In genomic region chr6:129006685-129007514, GRCh38 we compare ENCODE assay signal across 25 cellular contexts.
A peak's percentile ranks its signal among the peaks of the same experiment; 100 is the strongest.
DNase-seq lines count a peak whose midpoint lies in the region; ATAC-seq and TF ChIP-seq lines count a peak whose summit lies in the region.
"Had no signal": no experiment of that assay in that cellular context is flagged by ENCODE, and none has a peak within 500 bp of the region (broad histone marks: within the 10 kb centered on the region; RNA-seq: fewer than 3 reads in every experiment).

No MANE protein-coding gene starts in this region.

- no peak overlapping the region for H3K4ac ChIP-seq in neuronal stem cell (ENCODE audit: low read length)

- H3K36me3 ChIP-seq in right atrium auricular region, result no peaks in the 10 kb centered on the region
- H3K36me3 ChIP-seq in neuronal stem cell (replicated peaks in 1 of 2; ENCODE audit: control insufficient read depth in 2 of 2, insufficient read depth in 2 of 2, low read length in 2 of 2), result no peaks in the 10 kb centered on the region
- H3K36me3 ChIP-seq: spleen, suprapubic skin had no signal

- no CpG with 5 or more reads among the region's 5 CpGs for WGBS in neuronal stem cell (ENCODE audit: extremely low coverage in 2 of 2, insufficient read length in 2 of 2, insufficient replicate concordance in 1 of 2), 2 donors

- no peak overlapping the region for H2BK12ac ChIP-seq in neuronal stem cell (ENCODE audit: low read length)

- no peak overlapping the region for H4K91ac ChIP-seq in neuronal stem cell (ENCODE audit: low read depth, low read length, poor library complexity)

- peaks cover 0 to 36% of the 10 kb centered on the region in 2 donors for H3K4me1 ChIP-seq in right atrium auricular region
- H3K4me1 ChIP-seq in neuronal stem cell (ENCODE audit: control insufficient read depth in 2 of 2, insufficient read depth in 1 of 2, low read depth in 1 of 2, low read length in 2 of 2), result no peaks in the 10 kb centered on the region
- H3K4me1 ChIP-seq: spleen, suprapubic skin had no signal

- DNase-seq in NCI-H524 (lab: John Stamatoyannopoulos, UW), result peak; percentile 68 to 89
- peak; percentile 52 for DNase-seq in SW480 (ENCODE audit: low spot score)
- no peak for DNase-seq in right atrium auricular region (ENCODE audit: low spot score)
- DNase-seq in neuronal stem cell (ENCODE audit: low spot score), result no peak
- no peak for DNase-seq in NCI-H1694 treated with DMSO at 0.1 percent for 48 hours (lab: John Stamatoyannopoulos, UW)
- DNase-seq in hippocampal formation (lab: John Stamatoyannopoulos, UW), result no peak
- DNase-seq: activated CD4-positive, alpha-beta T cell treated with anti-CD3 and anti-CD28 coated beads for 4 hours; activated CD8-positive, alpha-beta memory T cell treated with anti-CD3 and anti-CD28 coated beads for 24 hours; activated T-cell treated with anti-CD3 and anti-CD28 coated beads, Interleukin-2, amount 50 U/mL, for 1 hour; Calu3; effector CD4-positive, alpha-beta T cell; HCEC 1CT; NCI-H1048; NCI-H187 treated with DMSO at 0.1 percent for 48 hours; NCI-H226; NK-92 treated with Interleukin-12 subunit alpha and Interleukin-12 subunit beta, amount 100 ng/mL, for 24 hours; spleen; stimulated activated CD4-positive, alpha-beta T cell treated with anti-CD3 and anti-CD28 coated beads, Interleukin-2, amount 100 ng/mL, for 48 hours; stimulated activated naive B cell treated with anti-CD40 and anti-IgM and Interleukin-4, amounts not matched to agents 10 μg/mL and 1 μg/mL and 100 μg/mL, for 72 hours; T-helper 17 cell had no signal

- H3K18ac ChIP-seq in neuronal stem cell (ENCODE audit: low read length), result no peak overlapping the region

- no peak overlapping the region for H3K4me2 ChIP-seq in neuronal stem cell (ENCODE audit: insufficient read depth, low read length, poor library complexity, severe bottlenecking)

- H3K27me3 ChIP-seq in right atrium auricular region (no peaks in the 10 kb centered on the region), neuronal stem cell (ENCODE audit: control insufficient read depth in 3 of 3, insufficient read depth in 3 of 3, low read depth in 1 of 3, low read length in 3 of 3) (no peaks in the 10 kb centered on the region)
- H3K27me3 ChIP-seq: spleen, suprapubic skin had no signal

- H2AFZ ChIP-seq in neuronal stem cell (ENCODE audit: low read length), result peak overlapping the region; percentile 36

- no peak overlapping the region for H2BK5ac ChIP-seq in neuronal stem cell (ENCODE audit: low read length)

- no peak overlapping the region for H4K8ac ChIP-seq in neuronal stem cell (ENCODE audit: low read depth, low read length)

- H3K9me3 ChIP-seq in right atrium auricular region (no peaks in the 10 kb centered on the region), neuronal stem cell (replicated peaks in 1 of 2; ENCODE audit: control insufficient read depth in 2 of 2, insufficient read depth in 1 of 2, low read depth in 1 of 2, low read length in 2 of 2) (no peaks in the 10 kb centered on the region)
- H3K9me3 ChIP-seq: spleen, suprapubic skin had no signal

- H3K79me1 ChIP-seq in neuronal stem cell (ENCODE audit: low read depth, low read length), result no peaks in the 10 kb centered on the region

- H2BK15ac ChIP-seq in neuronal stem cell (ENCODE audit: low read length), result no peak overlapping the region

- no peak for TF ChIP-seq CTCF in right atrium auricular region (IDR thresholded peaks at IDR 0.05)

- no peak overlapping the region for H2AK5ac ChIP-seq in neuronal stem cell (ENCODE audit: low read depth, low read length)

- H3K27ac ChIP-seq in right atrium auricular region (peak overlapping the region; percentile 21 to 26), neuronal stem cell (replicated peaks; ENCODE audit: low read length) (no peak overlapping the region)
- H3K27ac ChIP-seq: SK-N-MC, spleen, suprapubic skin had no signal

- no peak overlapping the region for H3K9ac ChIP-seq in neuronal stem cell (ENCODE audit: low read depth, low read length, poor library complexity)

- H3K23ac ChIP-seq in neuronal stem cell (ENCODE audit: low read depth, low read length, poor library complexity), result no peak overlapping the region

- H3K14ac ChIP-seq in neuronal stem cell (ENCODE audit: low read length), result no peak overlapping the region

- H2BK120ac ChIP-seq in neuronal stem cell (ENCODE audit: low read depth, low read length), result no peak overlapping the region

- H3K4me3 ChIP-seq in right atrium auricular region, result no peak overlapping the region
- H3K4me3 ChIP-seq in neuronal stem cell (ENCODE audit: low read length in 2 of 2), result no peak overlapping the region
- H3K4me3 ChIP-seq: lung, SK-N-MC, spleen, suprapubic skin had no signal

- ATAC-seq in HG03342 (IDR thresholded peaks at IDR 0.05; ENCODE audit: unreplicated experiment), result no peak
- ATAC-seq: Panc1; stimulated activated naive B cell treated with anti-CD40 and anti-IgM and Interleukin-4, amounts not matched to agents 10 μg/mL and 1 μg/mL and 100 μg/mL, for 72 hours; T-helper 17 cell had no signal

Comparison
In these comparisons a context has a peak if more than half of its experiments do, and no peak if none do; other contexts are left out.
1. DNase-seq: peak in NCI-H524 (2 of 2) and SW480 (single experiment); none in right atrium auricular region (single experiment), neuronal stem cell (single experiment), NCI-H1694 treated with DMSO at 0.1 percent for 48 hours (single experiment) and hippocampal formation (0 of 2).